Comparison of ENCODE assay signal across 1 cellular context in the genomic region with DNA sequence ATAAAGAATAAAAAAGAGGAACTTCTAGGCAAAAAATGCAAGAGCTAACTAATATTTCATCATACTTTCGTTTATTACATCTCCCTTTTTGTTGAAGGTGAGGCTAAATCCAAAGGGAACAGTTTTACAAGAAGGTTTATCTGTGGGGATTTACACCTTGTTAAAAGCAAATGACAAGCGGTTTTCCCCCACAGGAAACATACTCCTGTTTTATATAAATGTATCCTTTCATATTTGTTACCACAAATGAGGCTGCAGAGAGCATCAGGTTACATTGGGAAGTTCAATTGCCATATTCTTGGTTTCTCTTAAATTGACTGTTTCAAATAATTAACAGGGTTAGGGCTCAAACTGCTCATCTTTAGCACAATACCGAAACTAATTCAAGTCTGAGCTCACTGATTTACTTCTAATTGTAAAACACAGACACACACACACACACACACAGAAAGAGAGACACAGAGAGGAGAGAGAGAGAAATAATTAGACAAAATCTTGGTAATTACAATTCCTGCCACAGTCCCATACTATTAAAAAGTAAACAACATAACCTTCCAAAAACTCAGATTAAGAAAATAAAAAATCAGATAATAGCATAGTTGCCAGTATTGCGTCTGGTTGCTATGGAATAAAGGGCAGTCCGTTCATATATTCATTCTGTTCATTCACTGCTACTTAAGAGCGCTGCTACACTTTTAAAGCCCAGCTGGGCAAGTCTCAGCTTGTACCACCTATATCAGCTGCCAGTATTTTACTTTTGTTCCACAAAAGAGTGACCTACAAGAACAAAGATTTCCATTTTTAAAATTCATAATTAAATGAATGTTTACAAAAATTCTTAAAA.
TF ChIP-seq lines count a peak whose summit lies in the region.

No MANE protein-coding gene starts in this region.

TF ChIP-seq in HEK293, 187 proteins besides CTCF, POLR2A, EP300 and RAD21 (continued from another document and continues in another):
- TF ChIP-seq, protein P1, sequence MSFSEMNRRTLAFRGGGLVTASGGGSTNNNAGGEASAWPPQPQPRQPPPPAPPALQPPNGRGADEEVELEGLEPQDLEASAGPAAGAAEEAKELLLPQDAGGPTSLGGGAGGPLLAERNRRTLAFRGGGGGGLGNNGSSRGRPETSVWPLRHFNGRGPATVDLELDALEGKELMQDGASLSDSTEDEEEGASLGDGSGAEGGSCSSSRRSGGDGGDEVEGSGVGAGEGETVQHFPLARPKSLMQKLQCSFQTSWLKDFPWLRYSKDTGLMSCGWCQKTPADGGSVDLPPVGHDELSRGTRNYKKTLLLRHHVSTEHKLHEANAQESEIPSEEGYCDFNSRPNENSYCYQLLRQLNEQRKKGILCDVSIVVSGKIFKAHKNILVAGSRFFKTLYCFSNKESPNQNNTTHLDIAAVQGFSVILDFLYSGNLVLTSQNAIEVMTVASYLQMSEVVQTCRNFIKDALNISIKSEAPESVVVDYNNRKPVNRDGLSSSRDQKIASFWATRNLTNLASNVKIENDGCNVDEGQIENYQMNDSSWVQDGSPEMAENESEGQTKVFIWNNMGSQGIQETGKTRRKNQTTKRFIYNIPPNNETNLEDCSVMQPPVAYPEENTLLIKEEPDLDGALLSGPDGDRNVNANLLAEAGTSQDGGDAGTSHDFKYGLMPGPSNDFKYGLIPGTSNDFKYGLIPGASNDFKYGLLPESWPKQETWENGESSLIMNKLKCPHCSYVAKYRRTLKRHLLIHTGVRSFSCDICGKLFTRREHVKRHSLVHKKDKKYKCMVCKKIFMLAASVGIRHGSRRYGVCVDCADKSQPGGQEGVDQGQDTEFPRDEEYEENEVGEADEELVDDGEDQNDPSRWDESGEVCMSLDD (tag by site-specific recombination; IDR thresholded peaks at IDR 0.05), result no peak
- TF ChIP-seq YY1 (tag by site-specific recombination; IDR thresholded peaks at IDR 0.05) (0 out of 2 replicates have a peak, but pooled peaks have one; percentile 26), ZNF184 (tag by site-specific recombination; IDR thresholded peaks at IDR 0.05) (no peak), ZNF707 (tag by site-specific recombination; IDR thresholded peaks at IDR 0.05) (no peak), ZNF837 (tag by site-specific recombination; IDR thresholded peaks at IDR 0.05) (no peak), ZNF521 (tag by site-specific recombination; IDR thresholded peaks at IDR 0.05) (no peak), ZNF624 (tag by site-specific recombination; IDR thresholded peaks at IDR 0.05) (no peak), ZNF10 (tag by site-specific recombination; IDR thresholded peaks at IDR 0.05) (no peak), ZNF571 (tag by site-specific recombination; IDR thresholded peaks at IDR 0.05) (no peak), ZNF37A (tag by site-specific recombination; IDR thresholded peaks at IDR 0.05) (no peak), IKZF3 (tag by site-specific recombination; IDR thresholded peaks at IDR 0.05) (peak; percentile 96), ZNF600 (tag by site-specific recombination; IDR thresholded peaks at IDR 0.05) (peak; percentile 71), ZNF274 (IDR thresholded peaks at IDR 0.05; ENCODE audit: low read length) (no peak), ZNF274 (tag by site-specific recombination; IDR thresholded peaks at IDR 0.05; ENCODE audit: borderline replicate concordance) (no peak), ZNF558 (tag by site-specific recombination; IDR thresholded peaks at IDR 0.05) (no peak), ZNF433 (tag by site-specific recombination; IDR thresholded peaks at IDR 0.05; ENCODE audit: low read depth) (no peak), KLF16 (tag by site-specific recombination; IDR thresholded peaks at IDR 0.05) (0 out of 2 replicates have a peak, but pooled peaks have one; percentile 19), ZNF530 (tag by site-specific recombination; IDR thresholded peaks at IDR 0.05; ENCODE audit: low read depth) (no peak), ZNF341 (tag by site-specific recombination; IDR thresholded peaks at IDR 0.05; ENCODE audit: low read depth) (no peak), ZNF701 (tag by site-specific recombination; IDR thresholded peaks at IDR 0.05) (no peak), ZEB2 (tag by site-specific recombination; IDR thresholded peaks at IDR 0.05) (peak; percentile 52), RBAK (tag by site-specific recombination; IDR thresholded peaks at IDR 0.05) (no peak), ZFP37 (tag by site-specific recombination; IDR thresholded peaks at IDR 0.05) (no peak), MEIS1 (CRISPR knock-in tag; IDR thresholded peaks at IDR 0.05; ENCODE audit: borderline replicate concordance) (no peak), ZNF660 (tag by site-specific recombination; IDR thresholded peaks at IDR 0.05) (peak; percentile 10; the same call in 1 of the 2 replicates), SP2 (tag by site-specific recombination; IDR thresholded peaks at IDR 0.05) (no peak), ZNF664 (tag by site-specific recombination; IDR thresholded peaks at IDR 0.05) (peak; percentile 61; the same call in 1 of the 2 replicates), PRDM1 (tag by site-specific recombination; IDR thresholded peaks at IDR 0.05) (0 out of 2 replicates have a peak, but pooled peaks have one; percentile 34), ZNF335 (tag by site-specific recombination; conservative IDR thresholded peaks at IDR 0.05) (peak; percentile 54), ZNF677 (tag by site-specific recombination; IDR thresholded peaks at IDR 0.05) (no peak), ZBTB17 (tag by site-specific recombination; IDR thresholded peaks at IDR 0.05) (peak; percentile 88), KLF10 (tag by site-specific recombination; IDR thresholded peaks at IDR 0.05) (peak; percentile 32), ZNF555 (tag by site-specific recombination; conservative IDR thresholded peaks at IDR 0.05) (no peak)
- TF ChIP-seq, protein P2, sequence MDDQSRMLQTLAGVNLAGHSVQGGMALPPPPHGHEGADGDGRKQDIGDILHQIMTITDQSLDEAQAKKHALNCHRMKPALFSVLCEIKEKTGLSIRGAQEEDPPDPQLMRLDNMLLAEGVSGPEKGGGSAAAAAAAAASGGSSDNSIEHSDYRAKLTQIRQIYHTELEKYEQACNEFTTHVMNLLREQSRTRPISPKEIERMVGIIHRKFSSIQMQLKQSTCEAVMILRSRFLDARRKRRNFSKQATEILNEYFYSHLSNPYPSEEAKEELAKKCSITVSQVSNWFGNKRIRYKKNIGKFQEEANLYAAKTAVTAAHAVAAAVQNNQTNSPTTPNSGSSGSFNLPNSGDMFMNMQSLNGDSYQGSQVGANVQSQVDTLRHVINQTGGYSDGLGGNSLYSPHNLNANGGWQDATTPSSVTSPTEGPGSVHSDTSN (CRISPR knock-in tag; IDR thresholded peaks at IDR 0.05), result no peak
- TF ChIP-seq, protein P3, sequence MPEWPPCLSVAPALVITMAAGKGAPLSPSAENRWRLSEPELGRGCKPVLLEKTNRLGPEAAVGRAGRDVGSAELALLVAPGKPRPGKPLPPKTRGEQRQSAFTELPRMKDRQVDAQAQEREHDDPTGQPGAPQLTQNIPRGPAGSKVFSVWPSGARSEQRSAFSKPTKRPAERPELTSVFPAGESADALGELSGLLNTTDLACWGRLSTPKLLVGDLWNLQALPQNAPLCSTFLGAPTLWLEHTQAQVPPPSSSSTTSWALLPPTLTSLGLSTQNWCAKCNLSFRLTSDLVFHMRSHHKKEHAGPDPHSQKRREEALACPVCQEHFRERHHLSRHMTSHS (tag by site-specific recombination; IDR thresholded peaks at IDR 0.05), result no peak
- TF ChIP-seq, protein P4, sequence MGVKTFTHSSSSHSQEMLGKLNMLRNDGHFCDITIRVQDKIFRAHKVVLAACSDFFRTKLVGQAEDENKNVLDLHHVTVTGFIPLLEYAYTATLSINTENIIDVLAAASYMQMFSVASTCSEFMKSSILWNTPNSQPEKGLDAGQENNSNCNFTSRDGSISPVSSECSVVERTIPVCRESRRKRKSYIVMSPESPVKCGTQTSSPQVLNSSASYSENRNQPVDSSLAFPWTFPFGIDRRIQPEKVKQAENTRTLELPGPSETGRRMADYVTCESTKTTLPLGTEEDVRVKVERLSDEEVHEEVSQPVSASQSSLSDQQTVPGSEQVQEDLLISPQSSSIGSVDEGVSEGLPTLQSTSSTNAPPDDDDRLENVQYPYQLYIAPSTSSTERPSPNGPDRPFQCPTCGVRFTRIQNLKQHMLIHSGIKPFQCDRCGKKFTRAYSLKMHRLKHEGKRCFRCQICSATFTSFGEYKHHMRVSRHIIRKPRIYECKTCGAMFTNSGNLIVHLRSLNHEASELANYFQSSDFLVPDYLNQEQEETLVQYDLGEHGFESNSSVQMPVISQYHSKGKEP (tag by site-specific recombination; IDR thresholded peaks at IDR 0.05), result peak; percentile 58
- TF ChIP-seq, protein P5, sequence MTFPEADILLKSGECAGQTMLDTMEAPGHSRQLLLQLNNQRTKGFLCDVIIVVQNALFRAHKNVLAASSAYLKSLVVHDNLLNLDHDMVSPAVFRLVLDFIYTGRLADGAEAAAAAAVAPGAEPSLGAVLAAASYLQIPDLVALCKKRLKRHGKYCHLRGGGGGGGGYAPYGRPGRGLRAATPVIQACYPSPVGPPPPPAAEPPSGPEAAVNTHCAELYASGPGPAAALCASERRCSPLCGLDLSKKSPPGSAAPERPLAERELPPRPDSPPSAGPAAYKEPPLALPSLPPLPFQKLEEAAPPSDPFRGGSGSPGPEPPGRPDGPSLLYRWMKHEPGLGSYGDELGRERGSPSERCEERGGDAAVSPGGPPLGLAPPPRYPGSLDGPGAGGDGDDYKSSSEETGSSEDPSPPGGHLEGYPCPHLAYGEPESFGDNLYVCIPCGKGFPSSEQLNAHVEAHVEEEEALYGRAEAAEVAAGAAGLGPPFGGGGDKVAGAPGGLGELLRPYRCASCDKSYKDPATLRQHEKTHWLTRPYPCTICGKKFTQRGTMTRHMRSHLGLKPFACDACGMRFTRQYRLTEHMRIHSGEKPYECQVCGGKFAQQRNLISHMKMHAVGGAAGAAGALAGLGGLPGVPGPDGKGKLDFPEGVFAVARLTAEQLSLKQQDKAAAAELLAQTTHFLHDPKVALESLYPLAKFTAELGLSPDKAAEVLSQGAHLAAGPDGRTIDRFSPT (tag by site-specific recombination; IDR thresholded peaks at IDR 0.05), result no peak
- TF ChIP-seq, protein P6, sequence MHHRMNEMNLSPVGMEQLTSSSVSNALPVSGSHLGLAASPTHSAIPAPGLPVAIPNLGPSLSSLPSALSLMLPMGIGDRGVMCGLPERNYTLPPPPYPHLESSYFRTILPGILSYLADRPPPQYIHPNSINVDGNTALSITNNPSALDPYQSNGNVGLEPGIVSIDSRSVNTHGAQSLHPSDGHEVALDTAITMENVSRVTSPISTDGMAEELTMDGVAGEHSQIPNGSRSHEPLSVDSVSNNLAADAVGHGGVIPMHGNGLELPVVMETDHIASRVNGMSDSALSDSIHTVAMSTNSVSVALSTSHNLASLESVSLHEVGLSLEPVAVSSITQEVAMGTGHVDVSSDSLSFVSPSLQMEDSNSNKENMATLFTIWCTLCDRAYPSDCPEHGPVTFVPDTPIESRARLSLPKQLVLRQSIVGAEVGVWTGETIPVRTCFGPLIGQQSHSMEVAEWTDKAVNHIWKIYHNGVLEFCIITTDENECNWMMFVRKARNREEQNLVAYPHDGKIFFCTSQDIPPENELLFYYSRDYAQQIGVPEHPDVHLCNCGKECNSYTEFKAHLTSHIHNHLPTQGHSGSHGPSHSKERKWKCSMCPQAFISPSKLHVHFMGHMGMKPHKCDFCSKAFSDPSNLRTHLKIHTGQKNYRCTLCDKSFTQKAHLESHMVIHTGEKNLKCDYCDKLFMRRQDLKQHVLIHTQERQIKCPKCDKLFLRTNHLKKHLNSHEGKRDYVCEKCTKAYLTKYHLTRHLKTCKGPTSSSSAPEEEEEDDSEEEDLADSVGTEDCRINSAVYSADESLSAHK (tag by site-specific recombination; IDR thresholded peaks at IDR 0.05), result peak; percentile 99
- TF ChIP-seq, protein P7, sequence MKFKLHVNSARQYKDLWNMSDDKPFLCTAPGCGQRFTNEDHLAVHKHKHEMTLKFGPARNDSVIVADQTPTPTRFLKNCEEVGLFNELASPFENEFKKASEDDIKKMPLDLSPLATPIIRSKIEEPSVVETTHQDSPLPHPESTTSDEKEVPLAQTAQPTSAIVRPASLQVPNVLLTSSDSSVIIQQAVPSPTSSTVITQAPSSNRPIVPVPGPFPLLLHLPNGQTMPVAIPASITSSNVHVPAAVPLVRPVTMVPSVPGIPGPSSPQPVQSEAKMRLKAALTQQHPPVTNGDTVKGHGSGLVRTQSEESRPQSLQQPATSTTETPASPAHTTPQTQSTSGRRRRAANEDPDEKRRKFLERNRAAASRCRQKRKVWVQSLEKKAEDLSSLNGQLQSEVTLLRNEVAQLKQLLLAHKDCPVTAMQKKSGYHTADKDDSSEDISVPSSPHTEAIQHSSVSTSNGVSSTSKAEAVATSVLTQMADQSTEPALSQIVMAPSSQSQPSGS (tag by site-specific recombination; IDR thresholded peaks at IDR 0.05; ENCODE audit: low read depth), result peak; percentile 39; the same call in 1 of the 2 replicates
- TF ChIP-seq, protein P8, sequence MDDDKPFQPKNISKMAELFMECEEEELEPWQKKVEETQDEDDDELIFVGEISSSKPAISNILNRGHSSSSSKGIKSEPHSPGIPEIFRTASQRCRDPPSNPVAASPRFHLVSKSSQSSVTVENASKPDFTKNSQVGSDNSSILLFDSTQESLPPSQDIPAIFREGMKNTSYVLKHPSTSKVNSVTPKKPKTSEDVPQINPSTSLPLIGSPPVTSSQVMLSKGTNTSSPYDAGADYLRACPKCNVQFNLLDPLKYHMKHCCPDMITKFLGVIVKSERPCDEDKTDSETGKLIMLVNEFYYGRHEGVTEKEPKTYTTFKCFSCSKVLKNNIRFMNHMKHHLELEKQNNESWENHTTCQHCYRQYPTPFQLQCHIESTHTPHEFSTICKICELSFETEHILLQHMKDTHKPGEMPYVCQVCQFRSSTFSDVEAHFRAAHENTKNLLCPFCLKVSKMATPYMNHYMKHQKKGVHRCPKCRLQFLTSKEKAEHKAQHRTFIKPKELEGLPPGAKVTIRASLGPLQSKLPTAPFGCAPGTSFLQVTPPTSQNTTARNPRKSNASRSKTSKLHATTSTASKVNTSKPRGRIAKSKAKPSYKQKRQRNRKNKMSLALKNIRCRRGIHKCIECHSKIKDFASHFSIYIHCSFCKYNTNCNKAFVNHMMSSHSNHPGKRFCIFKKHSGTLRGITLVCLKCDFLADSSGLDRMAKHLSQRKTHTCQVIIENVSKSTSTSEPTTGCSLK (tag by site-specific recombination; IDR thresholded peaks at IDR 0.05), result no peak
- TF ChIP-seq, protein P9, sequence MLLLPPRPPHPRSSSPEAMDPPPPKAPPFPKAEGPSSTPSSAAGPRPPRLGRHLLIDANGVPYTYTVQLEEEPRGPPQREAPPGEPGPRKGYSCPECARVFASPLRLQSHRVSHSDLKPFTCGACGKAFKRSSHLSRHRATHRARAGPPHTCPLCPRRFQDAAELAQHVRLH (tag by site-specific recombination; IDR thresholded peaks at IDR 0.05), result peak; percentile 69; the same call in 1 of the 2 replicates
- TF ChIP-seq, protein P10, sequence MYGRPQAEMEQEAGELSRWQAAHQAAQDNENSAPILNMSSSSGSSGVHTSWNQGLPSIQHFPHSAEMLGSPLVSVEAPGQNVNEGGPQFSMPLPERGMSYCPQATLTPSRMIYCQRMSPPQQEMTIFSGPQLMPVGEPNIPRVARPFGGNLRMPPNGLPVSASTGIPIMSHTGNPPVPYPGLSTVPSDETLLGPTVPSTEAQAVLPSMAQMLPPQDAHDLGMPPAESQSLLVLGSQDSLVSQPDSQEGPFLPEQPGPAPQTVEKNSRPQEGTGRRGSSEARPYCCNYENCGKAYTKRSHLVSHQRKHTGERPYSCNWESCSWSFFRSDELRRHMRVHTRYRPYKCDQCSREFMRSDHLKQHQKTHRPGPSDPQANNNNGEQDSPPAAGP (tag by site-specific recombination; IDR thresholded peaks at IDR 0.05), result no peak
